ENCODE assay signal across 20 cellular contexts in genomic region chr12:32418903-32419519, GRCh38. TPM values are rescaled to one million over a fixed set of nuclear protein-coding genes. Genes with fewer than 3 reads are reported as not detected.
DNase-seq lines count a peak whose midpoint lies in the region; ATAC-seq, FAIRE-seq and TF ChIP-seq lines count a peak whose summit lies in the region.
"Had no signal": no experiment of that assay in that cellular context is flagged by ENCODE, and none has a peak within 500 bp of the region (broad histone marks: within the 10 kb centered on the region; RNA-seq: fewer than 3 reads in every experiment).

No MANE protein-coding gene starts in this region.

- H3K36me3 Mint-ChIP-seq in T-cell: no peaks in the 10 kb centered on the region
- no peaks in the 10 kb centered on the region for H3K36me3 Mint-ChIP-seq in CD8-positive, alpha-beta T cell
- H3K36me3 Mint-ChIP-seq: naive thymus-derived CD4-positive, alpha-beta T cell had no signal

- H4K20me1 ChIP-seq in PC-9 (ENCODE audit: insufficient read depth): 0 out of 2 replicates have a peak, but pooled peaks cover 2% of the 10 kb centered on the region

- H3K36me3 ChIP-seq in HEK293 (ENCODE audit: control insufficient read depth in 2 of 2, insufficient read depth in 1 of 2, low read length in 2 of 2): no peaks in the 10 kb centered on the region
- no peaks in the 10 kb centered on the region for H3K36me3 ChIP-seq in PC-9 (ENCODE audit: low read depth)
- H3K36me3 ChIP-seq in pancreas: no peaks in the 10 kb centered on the region
- H3K36me3 ChIP-seq in CD8-positive, alpha-beta T cell (ENCODE audit: insufficient read depth, low read length): no peaks in the 10 kb centered on the region

- H3K4me1 ChIP-seq in HEK293 (ENCODE audit: control insufficient read depth, insufficient read depth, low read length) (peaks cover 4% of the 10 kb centered on the region), PC-9 (replicated peaks; ENCODE audit: insufficient read depth) (peaks cover 15% of the 10 kb centered on the region), pancreas (peaks cover 6 to 20% (median 9%) of the 10 kb centered on the region in 3 donors)
- no peaks in the 10 kb centered on the region for H3K4me1 ChIP-seq in CD8-positive, alpha-beta T cell (ENCODE audit: insufficient read depth, low read length)

- no peaks in the 10 kb centered on the region for H3K9me2 ChIP-seq in PC-9 (ENCODE audit: insufficient read depth)

- POLR2A ChIA-PET in HEK293 (lab: Yijun Ruan, JAX): no interaction called here
- POLR2A ChIA-PET in PC-9 (lab: Charles Lee; ENCODE audit: unreplicated experiment): interaction anchor here (0.6 kb wide), 1 partner anchor 103 kb away, joined by 5 read pairs; no protein-coding TSS in a partner anchor
- POLR2A ChIA-PET in T-cell (lab: Charles Lee): no interaction called here
- POLR2A ChIA-PET in CD8-positive, alpha-beta T cell (lab: Charles Lee): no interaction called here

- no peak overlapping the region for H2AFZ ChIP-seq in PC-9

- no peak overlapping the region for H3K27ac Mint-ChIP-seq in T-cell
- H3K27ac Mint-ChIP-seq in CD8-positive, alpha-beta T cell: no peak overlapping the region
- H3K27ac Mint-ChIP-seq: activated B cell treated with CpG ODN at 0.5 μM for 24 hours; naive thymus-derived CD4-positive, alpha-beta T cell had no signal

- H3K4me3 ChIP-seq in HEK293 (ENCODE audit: low read depth, low read length): no peak overlapping the region
- no peak overlapping the region for H3K4me3 ChIP-seq in PC-9
- H3K4me3 ChIP-seq in pancreas: no peak overlapping the region
- H3K4me3 ChIP-seq in CD8-positive, alpha-beta T cell (ENCODE audit: low read depth, low read length): no peak overlapping the region
- H3K4me3 ChIP-seq: coronary artery had no signal

- H3K4me3 Mint-ChIP-seq in T-cell: no peak overlapping the region
- H3K4me3 Mint-ChIP-seq in CD8-positive, alpha-beta T cell: no peak overlapping the region
- H3K4me3 Mint-ChIP-seq: activated B cell treated with CpG ODN at 0.5 μM for 24 hours; naive thymus-derived CD4-positive, alpha-beta T cell had no signal

- H3K9me3 Mint-ChIP-seq in T-cell: no peaks in the 10 kb centered on the region
- no peaks in the 10 kb centered on the region for H3K9me3 Mint-ChIP-seq in CD8-positive, alpha-beta T cell
- H3K9me3 Mint-ChIP-seq: activated B cell treated with CpG ODN at 0.5 μM for 24 hours; naive thymus-derived CD4-positive, alpha-beta T cell had no signal

- TF ChIP-seq CTCF in HEK293 (tag by site-specific recombination; IDR thresholded peaks at IDR 0.05) (no peak), PC-9 (conservative IDR thresholded peaks at IDR 0.05) (no peak), pancreas (IDR thresholded peaks at IDR 0.05) (no peak)
- TF ChIP-seq CTCF in CD8-positive, alpha-beta T cell (IDR thresholded peaks at IDR 0.05): no peak

- H3F3A ChIP-seq in PC-9 (ENCODE audit: insufficient read depth, low read depth): peaks cover 3% of the 10 kb centered on the region; the same call in 1 of the 2 replicates

- H3K79me2 ChIP-seq in PC-9 (ENCODE audit: low read depth): peaks cover 36% of the 10 kb centered on the region

- no peak for FAIRE-seq in pancreas (lab: Jason Lieb, UNC)
- FAIRE-seq: endometrium, islet of Langerhans had no signal

- intact Hi-C loops in PC-9 (cut with micrococcal nuclease; ENCODE audit: unreplicated experiment) (no loop called here), pancreas (cut with DNase I) (no loop called here)
- intact Hi-C loops in CD8-positive, alpha-beta T cell (cut with DNase I, micrococcal nuclease): no loop called here

- no TSS peak for BruUV-seq in PC-9 (replicated peaks; lab: Mats Ljungman, UMichigan)

- DNase-seq in PC-9 (peak in 1 of 2 experiments; percentile 35), islet precursor cell (peak; percentile 52), pancreas (no peak), 8988T (no peak), T-cell (no peak)
- DNase-seq in CD8-positive, alpha-beta T cell: no peak
- DNase-seq: activated B cell treated with CpG ODN at 0.5 μM for 24 hours; activated CD4-positive, alpha-beta T cell treated with anti-CD3 and anti-CD28 coated beads, Interleukin-2, amount 50 U/mL, for 48 hours; activated effector memory CD4-positive, alpha-beta T cell treated with anti-CD3 and anti-CD28 coated beads, Interleukin-2, amount 50 U/mL, for 16 hours; head of caudate nucleus; naive thymus-derived CD4-positive, alpha-beta T cell; NCI-H187; stimulated activated CD4-positive, alpha-beta T cell treated with anti-CD3 and anti-CD28 coated beads, Interleukin-4, amount 100 ng/mL, for 1 hour had no signal

- no peaks in the 10 kb centered on the region for H3K4me1 Mint-ChIP-seq in T-cell
- no peaks in the 10 kb centered on the region for H3K4me1 Mint-ChIP-seq in CD8-positive, alpha-beta T cell (ENCODE audit: low read depth)
- H3K4me1 Mint-ChIP-seq: activated B cell treated with CpG ODN at 0.5 μM for 24 hours; naive thymus-derived CD4-positive, alpha-beta T cell had no signal

- 41 to 54% methylated on average over 5 of the region's 5 CpGs for WGBS in pancreas, 2 donors

- H3K27me3 ChIP-seq in PC-9 (ENCODE audit: insufficient read depth, low read depth): no peaks in the 10 kb centered on the region
- H3K27me3 ChIP-seq in pancreas: no peaks in the 10 kb centered on the region
- H3K27me3 ChIP-seq in CD8-positive, alpha-beta T cell (ENCODE audit: insufficient read depth, low read length): no peaks in the 10 kb centered on the region

- H3K9me3 ChIP-seq in HEK293 (ENCODE audit: control insufficient read depth, insufficient read depth, low read depth, low read length) (no peaks in the 10 kb centered on the region), PC-9 (ENCODE audit: insufficient read depth, low read depth) (no peaks in the 10 kb centered on the region), pancreas (no peaks in the 10 kb centered on the region)
- no peaks in the 10 kb centered on the region for H3K9me3 ChIP-seq in CD8-positive, alpha-beta T cell (ENCODE audit: low read length)

- CTCF ChIA-PET in HEK293 (lab: Yijun Ruan, JAX): interaction anchor here (1.0 to 1.1 kb wide), 2 partner anchors 20 to 53 kb away, joined by 3 read pairs; no protein-coding TSS in a partner anchor
- CTCF ChIA-PET in PC-9 (lab: Charles Lee): no interaction called here
- CTCF ChIA-PET in T-cell (lab: Charles Lee): no interaction called here
- CTCF ChIA-PET in CD8-positive, alpha-beta T cell (lab: Charles Lee): no interaction called here

- H3K27ac ChIP-seq in HEK293 (ENCODE audit: extremely low read depth, low read depth, low read length) (no peak overlapping the region), PC-9 (0 out of 2 replicates have a peak overlapping the region, but pooled peaks have one; percentile 26), pancreas (peak overlapping the region in 2 of 4 donors; percentile 1 to 15)
- H3K27ac ChIP-seq in CD8-positive, alpha-beta T cell (ENCODE audit: low read depth, low read length): no peak overlapping the region
- H3K27ac ChIP-seq: coronary artery, KMS-11 had no signal

- H3K4me2 ChIP-seq in PC-9: no peak overlapping the region
- H3K4me2 ChIP-seq: KMS-11 had no signal

- ATAC-seq in pancreas (peak; percentile 53 to 80 (median 68)), T-cell (replicated peaks in 1 of 4) (no peak), GM19467 (IDR thresholded peaks at IDR 0.05; ENCODE audit: unreplicated experiment) (no peak)
- no peak for ATAC-seq in CD8-positive, alpha-beta T cell
- ATAC-seq: SK-N-SH treated with all-trans-retinoic acid at 6 μM for 48 hours had no signal

- H3K27me3 Mint-ChIP-seq in T-cell: peaks cover 5 to 7% of the 10 kb centered on the region in 2 donors
- no peaks in the 10 kb centered on the region for H3K27me3 Mint-ChIP-seq in CD8-positive, alpha-beta T cell (ENCODE audit: low read depth)

TF ChIP-seq in HEK293, 187 proteins besides CTCF, POLR2A, EP300 and RAD21:
- TF ChIP-seq GLIS1 (tag by site-specific recombination; IDR thresholded peaks at IDR 0.05) (peak; percentile 23; the same call in 1 of the 2 replicates), ZNF610 (tag by site-specific recombination; IDR thresholded peaks at IDR 0.05; ENCODE audit: borderline replicate concordance) (no peak)

RNA-seq across cellular contexts. Expression of gene FGD4, which starts 19.7 kb away (rescaled TPM):
- total RNA-seq in PC-9 (2021) (26.2 and 28.3 TPM in 2 replicates), pancreas (10 to 100 TPM; 10.6 to 26.5 (median 15.5) TPM), T-cell (under 1 TPM; 0.18 to 0.79 (median 0.47) TPM)
- polyA plus RNA-seq in pancreas: 1 to 10 TPM; 3.6 to 4.4 TPM
- under 1 TPM in 1 of 2 experiments, not detected in 1; 0.31 TPM for total RNA-seq in CD8-positive, alpha-beta T cell

Comparison
In these comparisons a context has a peak if more than half of its experiments do, and no peak if none do; other contexts are left out.
1. ATAC-seq: peak in pancreas (4 of 4); none in T-cell (0 of 4), GM19467 (single experiment) and CD8-positive, alpha-beta T cell (single experiment).
2. RNA of gene FGD4, which starts 19.7 kb away (total RNA-seq): 26.2 to 28.3 TPM in PC-9 and 10.6 to 26.5 TPM in pancreas; 0.18 to 0.79 TPM in T-cell and 0.31 TPM in CD8-positive, alpha-beta T cell; every median in the first group is over 4 times any median in the second.